ENCODE assay signal across 27 cellular contexts in genomic region chr2:78056976-78057375, GRCh38.
"Had no signal": no experiment of that assay in that cellular context is flagged by ENCODE, and none has a peak within 500 bp of the region (broad histone marks: within the 10 kb centered on the region; RNA-seq: fewer than 3 reads in every experiment).

No MANE protein-coding gene starts in this region.

- H3K9me3 Mint-ChIP-seq: stimulated activated memory B cell treated with anti-CD40 and anti-IgM and Interleukin-4, amounts not matched to agents 10 μg/mL and 1 μg/mL and 100 μg/mL, for 72 hours had no signal

- DNase-seq: stimulated activated CD4-positive, alpha-beta T cell treated with anti-CD3 and anti-CD28 coated beads, Interleukin-2, amount 100 ng/mL, for 48 hours; stimulated activated CD4-positive, alpha-beta T cell treated with anti-CD3 and anti-CD28 coated beads, Interleukin-4, amount 100 ng/mL, for 1 hour; stimulated activated CD4-positive, alpha-beta T cell treated with anti-CD3 and anti-CD28 coated beads, Interleukin-4, amount 100 ng/mL, for 24 hours; stimulated activated CD4-positive, alpha-beta T cell treated with anti-CD3 and anti-CD28 coated beads, Interleukin-4, amount 100 ng/mL, for 4 hours; stimulated activated CD8-positive, alpha-beta memory T cell treated with anti-CD3 and anti-CD28 coated beads, Interleukin-4, amount 100 ng/mL, for 48 hours; stimulated activated naive B cell treated with anti-CD40 and anti-IgM and Interleukin-4, amounts not matched to agents 10 μg/mL and 1 μg/mL and 100 μg/mL, for 72 hours; stimulated activated naive CD4-positive, alpha-beta T cell; stimulated activated naive CD4-positive, alpha-beta T cell treated with Interleukin-2 at 50 U/mL for 16 hours; stimulated activated naive CD8-positive, alpha-beta T cell treated with anti-CD3 and anti-CD28 coated beads, Interleukin-15, amount 100 ng/mL, for 72 hours; stimulated activated naive CD8-positive, alpha-beta T cell treated with anti-CD3 and anti-CD28 coated beads, Interleukin-15, Interleukin-2, amounts not matched to agents 100 U/mL and 50 U/mL, for 24 hours; stomach; substantia nigra; testis; thyroid gland; tibial artery; transverse colon; upper lobe of left lung; upper lobe of right lung; uterus had no signal

- H3K27ac ChIP-seq: stomach, suprapubic skin, testis, thoracic aorta, thyroid gland, tibial artery, tibial nerve, transverse colon, upper lobe of left lung, upper lobe of right lung, uterus, vagina had no signal

- H3K4me3 Mint-ChIP-seq: stimulated activated effector memory CD8-positive, alpha-beta T cell treated with anti-CD3 and anti-CD28 coated beads, Interleukin-12 subunit alpha, Interleukin-12 subunit beta, amount 100 ng/mL, for 72 hours; stimulated activated memory B cell treated with anti-CD40 and anti-IgM and Interleukin-4, amounts not matched to agents 10 μg/mL and 1 μg/mL and 100 μg/mL, for 72 hours; stimulated activated naive B cell treated with anti-CD40 and anti-IgM and Interleukin-4, amounts not matched to agents 10 μg/mL and 1 μg/mL and 100 μg/mL, for 72 hours; stimulated activated naive CD8-positive, alpha-beta T cell treated with anti-CD3 and anti-CD28 coated beads, Interleukin-15, amount 100 ng/mL, for 72 hours; stimulated activated naive CD8-positive, alpha-beta T cell treated with anti-CD3 and anti-CD28 coated beads, Interleukin-15, Interleukin-2, amounts not matched to agents 100 ng/mL and 50 ng/mL, for 24 hours; type B pancreatic cell had no signal

- H3K27me3 ChIP-seq: stomach, suprapubic skin, testis, thyroid gland, tibial artery, tibial nerve, transverse colon, upper lobe of left lung, upper lobe of right lung, uterus, vagina had no signal

- H3K9me3 ChIP-seq: testis, thoracic aorta, thyroid gland, tibial artery, transverse colon, upper lobe of right lung, uterus, vagina had no signal

- H3K27ac Mint-ChIP-seq: stimulated activated effector memory CD8-positive, alpha-beta T cell treated with anti-CD3 and anti-CD28 coated beads, Interleukin-12 subunit alpha, Interleukin-12 subunit beta, amount 100 ng/mL, for 72 hours; stimulated activated memory B cell treated with anti-CD40 and anti-IgM and Interleukin-4, amounts not matched to agents 10 μg/mL and 1 μg/mL and 100 μg/mL, for 72 hours; stimulated activated naive B cell treated with anti-CD40 and anti-IgM and Interleukin-4, amounts not matched to agents 10 μg/mL and 1 μg/mL and 100 μg/mL, for 72 hours; stimulated activated naive CD8-positive, alpha-beta T cell treated with anti-CD3 and anti-CD28 coated beads, Interleukin-15, amount 100 ng/mL, for 72 hours; stimulated activated naive CD8-positive, alpha-beta T cell treated with anti-CD3 and anti-CD28 coated beads, Interleukin-15, Interleukin-2, amounts not matched to agents 100 ng/mL and 50 ng/mL, for 24 hours; type B pancreatic cell had no signal

- H3K36me3 ChIP-seq: stomach, suprapubic skin, thoracic aorta, thyroid gland, tibial artery, tibial nerve, transverse colon, upper lobe of left lung, upper lobe of right lung, uterus, vagina had no signal

- H3K4me3 ChIP-seq: stomach, suprapubic skin, testis, thoracic aorta, thyroid gland, tibial artery, tibial nerve, transverse colon, upper lobe of left lung, upper lobe of right lung, uterus, vagina had no signal

- H3K27me3 Mint-ChIP-seq: stimulated activated memory B cell treated with anti-CD40 and anti-IgM and Interleukin-4, amounts not matched to agents 10 μg/mL and 1 μg/mL and 100 μg/mL, for 72 hours; stimulated activated naive B cell treated with anti-CD40 and anti-IgM and Interleukin-4, amounts not matched to agents 10 μg/mL and 1 μg/mL and 100 μg/mL, for 72 hours; stimulated activated naive CD8-positive, alpha-beta T cell treated with anti-CD3 and anti-CD28 coated beads, Interleukin-15, amount 100 ng/mL, for 72 hours; stimulated activated naive CD8-positive, alpha-beta T cell treated with anti-CD3 and anti-CD28 coated beads, Interleukin-15, Interleukin-2, amounts not matched to agents 100 ng/mL and 50 ng/mL, for 24 hours; type B pancreatic cell had no signal

- ATAC-seq: stimulated activated effector memory CD8-positive, alpha-beta T cell treated with anti-CD3 and anti-CD28 coated beads, Interleukin-12 subunit alpha, Interleukin-12 subunit beta, amount 100 ng/mL, for 72 hours; stimulated activated memory B cell treated with anti-CD40 and anti-IgM and Interleukin-4, amounts not matched to agents 10 μg/mL and 1 μg/mL and 100 μg/mL, for 72 hours; stimulated activated naive B cell treated with anti-CD40 and anti-IgM and Interleukin-4, amounts not matched to agents 10 μg/mL and 1 μg/mL and 100 μg/mL, for 72 hours; stimulated activated naive CD8-positive, alpha-beta T cell treated with anti-CD3 and anti-CD28 coated beads, Interleukin-15, amount 100 ng/mL, for 72 hours; stimulated activated naive CD8-positive, alpha-beta T cell treated with anti-CD3 and anti-CD28 coated beads, Interleukin-15, Interleukin-2, amounts not matched to agents 100 U/mL and 50 U/mL, for 24 hours; upper lobe of right lung had no signal

- H3K36me3 Mint-ChIP-seq: stimulated activated effector memory CD8-positive, alpha-beta T cell treated with anti-CD3 and anti-CD28 coated beads, Interleukin-12 subunit alpha, Interleukin-12 subunit beta, amount 100 ng/mL, for 72 hours; stimulated activated memory B cell treated with anti-CD40 and anti-IgM and Interleukin-4, amounts not matched to agents 10 μg/mL and 1 μg/mL and 100 μg/mL, for 72 hours; stimulated activated naive B cell treated with anti-CD40 and anti-IgM and Interleukin-4, amounts not matched to agents 10 μg/mL and 1 μg/mL and 100 μg/mL, for 72 hours; type B pancreatic cell had no signal

- H3K4me1 Mint-ChIP-seq: stimulated activated effector memory CD8-positive, alpha-beta T cell treated with anti-CD3 and anti-CD28 coated beads, Interleukin-12 subunit alpha, Interleukin-12 subunit beta, amount 100 ng/mL, for 72 hours; stimulated activated memory B cell treated with anti-CD40 and anti-IgM and Interleukin-4, amounts not matched to agents 10 μg/mL and 1 μg/mL and 100 μg/mL, for 72 hours; stimulated activated naive B cell treated with anti-CD40 and anti-IgM and Interleukin-4, amounts not matched to agents 10 μg/mL and 1 μg/mL and 100 μg/mL, for 72 hours; stimulated activated naive CD8-positive, alpha-beta T cell treated with anti-CD3 and anti-CD28 coated beads, Interleukin-15, amount 100 ng/mL, for 72 hours had no signal

- H3K4me1 ChIP-seq: stomach, suprapubic skin, testis, thyroid gland, tibial artery, tibial nerve, transverse colon, upper lobe of left lung, upper lobe of right lung, uterus, vagina had no signal
